In genomic region chr1:202016022-202016624, GRCh38 we compare ENCODE assay signal across 16 cellular contexts. TPM values are rescaled to one million over a fixed set of nuclear protein-coding genes. Genes with fewer than 3 reads are reported as not detected.
DNase-seq lines count a peak whose midpoint lies in the region; ATAC-seq and TF ChIP-seq lines count a peak whose summit lies in the region.
"Had no signal": no experiment of that assay in that cellular context is flagged by ENCODE, and none has a peak within 500 bp of the region (broad histone marks: within the 10 kb centered on the region; RNA-seq: fewer than 3 reads in every experiment).

No MANE protein-coding gene starts in this region.

- POLR2A ChIA-PET in BJ (lab: Charles Lee) (interaction anchor here (0.7 kb wide), 2 partner anchors 139 to 559 kb away, joined by 3 to 6 read pairs; no protein-coding TSS in a partner anchor), Panc1 (lab: Charles Lee) (interaction anchor here (0.5 to 0.6 kb wide), 3 partner anchors 15 to 98 kb away, joined by 3 to 5 read pairs (median 4); no protein-coding TSS in a partner anchor)

- no peaks in the 10 kb centered on the region for H3K36me3 Mint-ChIP-seq in neural crest cell (ENCODE audit: low read depth)
- H3K36me3 Mint-ChIP-seq: memory B cell had no signal

- H3K4me1 ChIP-seq in Panc1 (ENCODE audit: control insufficient read depth, insufficient read depth, low read length): peaks cover 65% of the 10 kb centered on the region
- peaks cover 15 to 88% (median 19%) of the 10 kb centered on the region in 3 donors for H3K4me1 ChIP-seq in esophagus squamous epithelium

- no peak for TF ChIP-seq CTCF in BJ (IDR thresholded peaks at IDR 0.05; ENCODE audit: insufficient read depth, low read depth, low read length)
- TF ChIP-seq CTCF in Panc1 (IDR thresholded peaks at IDR 0.05): no peak
- no peak for TF ChIP-seq CTCF in esophagus squamous epithelium (IDR thresholded peaks at IDR 0.05)
- TF ChIP-seq CTCF in neural crest cell (conservative IDR thresholded peaks at IDR 0.05): no peak

- in situ Hi-C loops in Panc1 (cut with HindIII; ENCODE audit: low pct_unique_long_range_greater_than_20kb, low sequenced_read_pairs): no loop called here
- in situ Hi-C loops in KBM-7 (cut with MboI; ENCODE audit: low pct_unique_long_range_greater_than_20kb, low sequenced_read_pairs): loop anchor here (10.0 kb wide), 1 partner anchor 109 kb away; the partner anchor contains the start of gene GPR37L1

- H3K27me3 Mint-ChIP-seq in neural crest cell (ENCODE audit: low read depth): peaks cover 4% of the 10 kb centered on the region

- 52 to 60% methylated on average over 4 to 6 of the region's 6 CpGs for WGBS in esophagus squamous epithelium, 2 donors

- H3K27me3 ChIP-seq in BJ (ENCODE audit: control insufficient read depth, insufficient read depth, low read length) (peaks cover 2% of the 10 kb centered on the region), Panc1 (ENCODE audit: control insufficient read depth, insufficient read depth, low read length) (no peaks in the 10 kb centered on the region), esophagus squamous epithelium (peaks cover 0 to 9% (median 0%) of the 10 kb centered on the region in 4 donors)
- H3K27me3 ChIP-seq: BLaER1 had no signal

- H3K27ac ChIP-seq in Panc1 (ENCODE audit: low read length) (peak overlapping the region; percentile 84), esophagus squamous epithelium (peak overlapping the region; percentile 46 to 94 (median 72))
- H3K27ac ChIP-seq: BLaER1, SJCRH30, skin epidermis had no signal

- BruUV-seq in Panc1 (replicated peaks; lab: Mats Ljungman, UMichigan): no TSS peak

- DNase-seq in BJ (ENCODE audit: low read depth) (peak; percentile 35), Panc1 (ENCODE audit: low read depth, low spot score) (no peak), esophagus squamous epithelium (lab: John Stamatoyannopoulos, UW) (no peak), neural crest cell (ENCODE audit: low read depth, low spot score) (no peak), NK-92 (lab: John Stamatoyannopoulos, UW; ENCODE audit: unreplicated experiment) (no peak), KBM-7 (no peak), NCI-H128 (lab: John Stamatoyannopoulos, UW; ENCODE audit: unreplicated experiment) (no peak)
- DNase-seq: activated CD8-positive, alpha-beta T cell treated with anti-CD3 and anti-CD28 coated beads for 36 hours; anterior cingulate cortex; dermis blood vessel endothelial cell; NK-92 treated with Interleukin-12 subunit alpha and Interleukin-12 subunit beta, amount 100 ng/mL, for 24 hours had no signal

- intact Hi-C loops in Panc1 (cut with micrococcal nuclease; ENCODE audit: unreplicated experiment) (no loop called here), esophagus squamous epithelium (cut with DNase I) (no loop called here)

- no peak for TF ChIP-seq POLR2A in esophagus squamous epithelium (IDR thresholded peaks at IDR 0.05)

- no peak overlapping the region for H3K4me3 Mint-ChIP-seq in neural crest cell
- H3K4me3 Mint-ChIP-seq: activated CD8-positive, alpha-beta T cell treated with anti-CD3 and anti-CD28 coated beads for 36 hours; memory B cell had no signal

- H3K9me3 ChIP-seq in Panc1 (ENCODE audit: control insufficient read depth, insufficient read depth, low read depth, low read length) (no peaks in the 10 kb centered on the region), esophagus squamous epithelium (no peaks in the 10 kb centered on the region)
- H3K9me3 ChIP-seq: BLaER1, SJCRH30 had no signal

- H3K9me3 Mint-ChIP-seq in neural crest cell: no peaks in the 10 kb centered on the region
- H3K9me3 Mint-ChIP-seq: activated CD8-positive, alpha-beta T cell treated with anti-CD3 and anti-CD28 coated beads for 36 hours; memory B cell had no signal

- peak overlapping the region; percentile 13 for H3K27ac Mint-ChIP-seq in neural crest cell (ENCODE audit: unreplicated experiment)
- H3K27ac Mint-ChIP-seq: activated CD8-positive, alpha-beta T cell treated with anti-CD3 and anti-CD28 coated beads for 36 hours; memory B cell had no signal

- H3K4me3 ChIP-seq in BJ (ENCODE audit: low read depth, low read length): no peak overlapping the region
- H3K4me3 ChIP-seq in Panc1 (ENCODE audit: low read depth in 2 of 2, low read length in 2 of 2): peak overlapping the region in 1 of 2 experiments; percentile 72; a peak in 2 of 4 replicates
- H3K4me3 ChIP-seq in esophagus squamous epithelium: peak overlapping the region in 2 of 4 donors; percentile 61 to 63
- H3K4me3 ChIP-seq: BLaER1, SJCRH30, skin epidermis had no signal

- ATAC-seq in Panc1 (no peak), GM19455 (IDR thresholded peaks at IDR 0.05; ENCODE audit: unreplicated experiment) (no peak)
- ATAC-seq: activated CD8-positive, alpha-beta T cell treated with anti-CD3 and anti-CD28 coated beads for 36 hours had no signal

- no peaks in the 10 kb centered on the region for H3K36me3 ChIP-seq in BJ (ENCODE audit: control insufficient read depth, insufficient read depth, low read length)
- H3K36me3 ChIP-seq in Panc1 (ENCODE audit: control insufficient read depth, insufficient read depth, low read length): peaks cover under 1% of the 10 kb centered on the region; the same call in 1 of the 2 replicates
- H3K36me3 ChIP-seq in esophagus squamous epithelium: peaks cover 0 to 52% (median 14%) of the 10 kb centered on the region in 3 donors
- H3K36me3 ChIP-seq: BLaER1, SJCRH30 had no signal

- CTCF ChIA-PET in BJ (lab: Yijun Ruan, JAX) (interaction anchor here (1.1 to 24.4 kb wide), 4 partner anchors 8 to 124 kb away, joined by 3 to 642 read pairs (median 8); partner anchors contain the start of gene GPR37L1), Panc1 (lab: Charles Lee) (interaction anchor here (0.6 kb wide), 1 partner anchor 74 kb away, joined by 5 read pairs; no protein-coding TSS in a partner anchor)

- peaks cover 6% of the 10 kb centered on the region for H3K4me1 Mint-ChIP-seq in neural crest cell
- H3K4me1 Mint-ChIP-seq: memory B cell had no signal

RNA-seq across cellular contexts. Expression of gene ELF3, which starts 5.7 kb away (rescaled TPM):
- 0.02 and 0.21 TPM in 2 replicates for polyA plus RNA-seq in BJ (2011; rRNA removed)
- polyA minus RNA-seq in BJ (2011; rRNA and poly(A)+ RNA removed): 0.24 TPM in 1 of 2 replicates, not detected in the other
- total RNA-seq in Panc1 (2021; ENCODE audit: unreplicated experiment): 126 TPM
- polyA plus RNA-seq in Panc1 (2012; ENCODE audit: insufficient read length): 85.4 TPM
- 100 to 1,000 TPM; 146 to 432 (median 253) TPM for total RNA-seq in esophagus squamous epithelium
- 0.19 and 0.55 TPM in 2 replicates for total RNA-seq in neural crest cell

RNA-seq across cellular contexts. Expression of gene RNPEP, which starts 33.7 kb away (rescaled TPM):
- polyA plus RNA-seq in BJ (2011; rRNA removed): 42.6 and 51.5 TPM in 2 replicates
- polyA minus RNA-seq in BJ (2011; rRNA and poly(A)+ RNA removed): 24.1 and 31.7 TPM in 2 replicates
- total RNA-seq in Panc1 (2021; ENCODE audit: unreplicated experiment) (99.8 TPM), esophagus squamous epithelium (100 to 1,000 TPM in 1 of 4 donors, 10 to 100 TPM in 3; 44.6 to 129 (median 72.2) TPM), neural crest cell (47.7 and 50.8 TPM in 2 replicates)
- polyA plus RNA-seq in Panc1 (2012; ENCODE audit: insufficient read length): 87.7 TPM

Comparison
In these comparisons a context has a peak if more than half of its experiments do, and no peak if none do; other contexts are left out.
1. RNA of gene ELF3, which starts 5.7 kb away (total RNA-seq): 146 to 432 TPM in esophagus squamous epithelium and 126 TPM in Panc1 (single experiment); 0.19 to 0.55 TPM in neural crest cell; every median in the first group is over 10 times any median in the second.